ENCODE assay signal across 29 cellular contexts in genomic region chr22:19779011-19779421, GRCh38. TPM values are rescaled to one million over a fixed set of nuclear protein-coding genes. Genes with fewer than 3 reads are reported as not detected.
"Had no signal": no experiment of that assay in that cellular context is flagged by ENCODE, and none has a peak within 500 bp of the region (broad histone marks: within the 10 kb centered on the region; RNA-seq: fewer than 3 reads in every experiment).

No MANE protein-coding gene starts in this region.

- H3K4me1 ChIP-seq: adrenal gland, body of pancreas, colonic mucosa, parathyroid adenoma, right atrium auricular region, tibial artery had no signal

- H3K27ac ChIP-seq: adrenal gland, body of pancreas, colonic mucosa, epithelial cell of prostate, esophagus squamous epithelium, parathyroid adenoma, right atrium auricular region, suprapubic skin, tibial artery, WERI-Rb-1 had no signal

- FAIRE-seq: endometrium, islet of Langerhans had no signal

- H3K27me3 ChIP-seq: colonic mucosa, right atrium auricular region, suprapubic skin had no signal

- H3K79me2 ChIP-seq: parathyroid adenoma had no signal

- H3K4me3 Mint-ChIP-seq: activated CD4-positive, alpha-beta memory T cell treated with anti-CD3 and anti-CD28 coated beads, Interleukin-2, amount 10 ng/mL, durations not matched to agents 7 days and 5 days; activated CD4-positive, alpha-beta T cell treated with anti-CD3 and anti-CD28 coated beads, Interleukin-2, amount 10 ng/mL, durations not matched to agents 24 days and 14 days; activated naive CD8-positive, alpha-beta T cell treated with anti-CD3 and anti-CD28 coated beads for 36 hours; activated T-cell treated with anti-CD3 and anti-CD28 coated beads, Interleukin-2, amount 50 U/mL, for 24 hours; mesothelial cell of epicardium; naive B cell; T-helper 1 cell treated with Interleukin-12 subunit alpha and Interleukin-12 subunit beta and Interleukin-4 antibody, amounts not matched to agents 30 μg/mL and 1 μg/mL, for 36 hours had no signal

- H3K9me3 ChIP-seq: adrenal gland, body of pancreas, colonic mucosa, suprapubic skin, tibial artery had no signal

- H3K36me3 Mint-ChIP-seq: activated naive CD8-positive, alpha-beta T cell treated with anti-CD3 and anti-CD28 coated beads for 36 hours; mesothelial cell of epicardium; naive B cell had no signal

- DNase-seq: activated CD4-positive, alpha-beta memory T cell treated with anti-CD3 and anti-CD28 coated beads, Interleukin-2, amount 10 ng/mL, durations not matched to agents 7 days and 5 days; activated CD4-positive, alpha-beta T cell treated with anti-CD3 and anti-CD28 coated beads, Interleukin-2, amount 10 ng/mL, durations not matched to agents 24 days and 14 days; activated CD4-positive, CD25-positive, alpha-beta regulatory T cell treated with anti-CD3 and anti-CD28 coated beads, Interleukin-2, amount 50 U/mL, for 72 hours; activated CD8-positive, alpha-beta memory T cell treated with anti-CD3 and anti-CD28 coated beads, Interleukin-2, amount 50 U/mL, for 48 hours; activated gamma-delta T cell treated with Interleukin-2 at 50 U/mL for 16 hours; activated naive CD8-positive, alpha-beta T cell treated with anti-CD3 and anti-CD28 coated beads for 36 hours; activated T-cell treated with anti-CD3 and anti-CD28 coated beads, Interleukin-2, amount 50 U/mL, for 24 hours; adrenal gland; body of pancreas; cerebellar nuclear complex; colonic mucosa; effector CD8-positive, alpha-beta T cell; esophagus squamous epithelium; foreskin melanocyte; naive B cell; nucleus accumbens; stimulated activated naive CD4-positive, alpha-beta T cell; T1000; tibial artery had no signal

- H3K27ac Mint-ChIP-seq: activated CD4-positive, alpha-beta memory T cell treated with anti-CD3 and anti-CD28 coated beads, Interleukin-2, amount 10 ng/mL, durations not matched to agents 7 days and 5 days; activated CD4-positive, alpha-beta T cell treated with anti-CD3 and anti-CD28 coated beads, Interleukin-2, amount 10 ng/mL, durations not matched to agents 24 days and 14 days; activated naive CD8-positive, alpha-beta T cell treated with anti-CD3 and anti-CD28 coated beads for 36 hours; activated T-cell treated with anti-CD3 and anti-CD28 coated beads, Interleukin-2, amount 50 U/mL, for 24 hours; mesothelial cell of epicardium; T-helper 1 cell treated with Interleukin-12 subunit alpha and Interleukin-12 subunit beta and Interleukin-4 antibody, amounts not matched to agents 30 μg/mL and 1 μg/mL, for 36 hours had no signal

- H3K36me3 ChIP-seq: adrenal gland, colonic mucosa, esophagus squamous epithelium, right atrium auricular region, suprapubic skin, tibial artery, WERI-Rb-1 had no signal

- H3K4me3 ChIP-seq: adrenal gland, body of pancreas, colonic mucosa, esophagus squamous epithelium, right atrium auricular region, suprapubic skin, tibial artery had no signal

- H2AFZ ChIP-seq: parathyroid adenoma had no signal

- H3K9me3 Mint-ChIP-seq: activated CD4-positive, alpha-beta memory T cell treated with anti-CD3 and anti-CD28 coated beads, Interleukin-2, amount 10 ng/mL, durations not matched to agents 7 days and 5 days; activated CD4-positive, alpha-beta T cell treated with anti-CD3 and anti-CD28 coated beads, Interleukin-2, amount 10 ng/mL, durations not matched to agents 24 days and 14 days; activated naive CD8-positive, alpha-beta T cell treated with anti-CD3 and anti-CD28 coated beads for 36 hours; activated T-cell treated with anti-CD3 and anti-CD28 coated beads, Interleukin-2, amount 50 U/mL, for 24 hours; T-helper 1 cell treated with Interleukin-12 subunit alpha and Interleukin-12 subunit beta and Interleukin-4 antibody, amounts not matched to agents 30 μg/mL and 1 μg/mL, for 36 hours had no signal

- H3K9ac ChIP-seq: parathyroid adenoma had no signal

- ATAC-seq: body of pancreas had no signal

RNA-seq across cellular contexts. Expression of gene TBX1, which starts 18.4 kb away (rescaled TPM):
- total RNA-seq: activated CD4-positive, alpha-beta memory T cell treated with anti-CD3 and anti-CD28 coated beads, Interleukin-2, amount 10 ng/mL, durations not matched to agents 7 days and 5 days; activated CD4-positive, alpha-beta T cell treated with anti-CD3 and anti-CD28 coated beads, Interleukin-2, amount 10 ng/mL, durations not matched to agents 24 days and 14 days; activated naive CD8-positive, alpha-beta T cell treated with anti-CD3 and anti-CD28 coated beads for 36 hours had no signal
- polyA plus RNA-seq: neural cell had no signal

RNA-seq across cellular contexts. Expression of gene GP1BB, which starts 55.7 kb away (rescaled TPM):
- total RNA-seq: activated CD4-positive, alpha-beta memory T cell treated with anti-CD3 and anti-CD28 coated beads, Interleukin-2, amount 10 ng/mL, durations not matched to agents 7 days and 5 days; activated CD4-positive, alpha-beta T cell treated with anti-CD3 and anti-CD28 coated beads, Interleukin-2, amount 10 ng/mL, durations not matched to agents 24 days and 14 days; activated naive CD8-positive, alpha-beta T cell treated with anti-CD3 and anti-CD28 coated beads for 36 hours had no signal
